ENCODE assay signal across 29 cellular contexts in the genomic region with DNA sequence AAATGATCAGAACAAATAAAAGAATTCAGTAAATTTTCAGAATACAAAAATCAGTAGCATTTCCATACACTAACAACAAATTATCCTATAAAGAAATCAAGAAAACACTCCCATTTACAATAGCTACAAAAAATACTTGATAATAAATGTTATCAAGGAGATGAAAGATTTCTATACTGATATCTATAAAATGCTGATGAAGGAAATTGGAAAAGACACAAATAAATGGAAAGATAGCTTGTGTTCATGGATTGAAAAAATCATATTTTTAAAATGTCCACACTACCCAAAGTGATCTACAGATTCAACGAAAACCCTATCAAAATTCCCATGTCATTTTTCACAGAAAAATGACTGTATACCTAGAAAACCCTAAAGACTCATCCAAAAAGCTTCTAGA.
"Had no signal": no experiment of that assay in that cellular context is flagged by ENCODE, and none has a peak within 500 bp of the region (broad histone marks: within the 10 kb centered on the region; RNA-seq: fewer than 3 reads in every experiment).

No MANE protein-coding gene starts in this region.

- H3K4me3 ChIP-seq: colonic mucosa, esophagus squamous epithelium, gastrocnemius medialis, heart right ventricle, left lung, lung had no signal

- DNase-seq: colonic mucosa; cortex of kidney; effector CD8-positive, alpha-beta T cell; effector memory CD8-positive, alpha-beta T cell; endodermal cell; erythroblast; esophagus squamous epithelium; foreskin fibroblast; foreskin melanocyte; gastrocnemius medialis; glutamatergic neuron; head of caudate nucleus; heart right ventricle; hippocampal formation; left cardiac atrium; left lung; left ventricle myocardium superior; mammary epithelial cell; mesendoderm; midbrain; naive B cell had no signal

- H3K9me3 Mint-ChIP-seq: effector memory CD8-positive, alpha-beta T cell; naive B cell had no signal

- H3K27me3 ChIP-seq: colonic mucosa, esophagus squamous epithelium, heart right ventricle, left lung had no signal

- H3K27ac ChIP-seq: colonic mucosa, epithelial cell of prostate, esophagus squamous epithelium, gastrocnemius medialis, heart right ventricle, left lung had no signal

- H3K4me1 ChIP-seq: colonic mucosa, esophagus squamous epithelium, gastrocnemius medialis, heart right ventricle, left lung had no signal

- H3K4me1 Mint-ChIP-seq: endodermal cell, memory B cell, naive B cell had no signal

- ATAC-seq: effector memory CD8-positive, alpha-beta T cell; esophagus mucosa; gastrocnemius medialis; heart right ventricle; left cardiac atrium; left lung; left ventricle myocardium superior had no signal

- H3K27me3 Mint-ChIP-seq: dendritic cell treated with granulocyte-macrophage colony-stimulating factor and Interleukin-4, amounts not matched to agents 40 ng/mL and 50 ng/mL, for 4 days; effector memory CD8-positive, alpha-beta T cell; memory B cell; naive B cell had no signal

- H3K27ac Mint-ChIP-seq: dendritic cell treated with granulocyte-macrophage colony-stimulating factor and Interleukin-4, amounts not matched to agents 40 ng/mL and 50 ng/mL, for 4 days; effector memory CD8-positive, alpha-beta T cell; endodermal cell; memory B cell; naive B cell had no signal

- H3K4me3 Mint-ChIP-seq: dendritic cell treated with granulocyte-macrophage colony-stimulating factor and Interleukin-4, amounts not matched to agents 40 ng/mL and 50 ng/mL, for 4 days; effector memory CD8-positive, alpha-beta T cell; endodermal cell; memory B cell; naive B cell had no signal

- FAIRE-seq: endometrium, islet of Langerhans, keratinocyte had no signal

- H3K36me3 ChIP-seq: colonic mucosa, gastrocnemius medialis had no signal

- H3K9me3 ChIP-seq: colonic mucosa had no signal
